19 cellular contexts compared by ENCODE assay signal in genomic region chr14:88164906-88165534, GRCh38.
DNase-seq lines count a peak whose midpoint lies in the region; ATAC-seq lines count a peak whose summit lies in the region.
"Had no signal": no experiment of that assay in that cellular context is flagged by ENCODE, and none has a peak within 500 bp of the region (broad histone marks: within the 10 kb centered on the region; RNA-seq: fewer than 3 reads in every experiment).

No MANE protein-coding gene starts in this region.

- H3K27me3 ChIP-seq in effector memory CD4-positive, alpha-beta T cell (replicated peaks; ENCODE audit: control insufficient read depth, insufficient read depth, low read length, poor library complexity, severe bottlenecking) = no peaks in the 10 kb centered on the region
- H3K27me3 ChIP-seq: vagina had no signal

- H3K4me1 ChIP-seq in effector memory CD4-positive, alpha-beta T cell (ENCODE audit: control insufficient read depth, insufficient read depth, low read length, poor library complexity, severe bottlenecking) = no peaks in the 10 kb centered on the region
- H3K4me1 ChIP-seq: vagina had no signal

- H3K9me3 ChIP-seq in effector memory CD4-positive, alpha-beta T cell (ENCODE audit: control insufficient read depth, low read length) = no peaks in the 10 kb centered on the region

- H3K27ac ChIP-seq in effector memory CD4-positive, alpha-beta T cell (ENCODE audit: insufficient read depth, low read length, poor library complexity, severe bottlenecking) = no peak overlapping the region
- H3K27ac ChIP-seq: KMS-11, vagina had no signal

- peaks cover 38% of the 10 kb centered on the region for H3K4me1 Mint-ChIP-seq in activated naive CD8-positive, alpha-beta T cell treated with anti-CD3 and anti-CD28 coated beads, Interleukin-2, amount 10 ng/mL, durations not matched to agents 7 days and 5 days
- peaks cover 20% of the 10 kb centered on the region for H3K4me1 Mint-ChIP-seq in activated naive CD8-positive, alpha-beta T cell treated with anti-CD3 and anti-CD28 coated beads for 36 hours
- H3K4me1 Mint-ChIP-seq in effector memory CD8-positive, alpha-beta T cell (ENCODE audit: low read depth in 2 of 2) = peaks cover 18 to 27% of the 10 kb centered on the region in 2 donors

- POLR2A ChIA-PET in activated naive CD8-positive, alpha-beta T cell treated with anti-CD3 and anti-CD28 coated beads, Interleukin-2, amount 10 ng/mL, durations not matched to agents 7 days and 5 days (lab: Charles Lee) = no interaction called here

- H3K27me3 Mint-ChIP-seq in activated naive CD8-positive, alpha-beta T cell treated with anti-CD3 and anti-CD28 coated beads, Interleukin-2, amount 10 ng/mL, durations not matched to agents 7 days and 5 days = peaks cover 8% of the 10 kb centered on the region
- peaks cover 3% of the 10 kb centered on the region for H3K27me3 Mint-ChIP-seq in activated naive CD8-positive, alpha-beta T cell treated with anti-CD3 and anti-CD28 coated beads for 36 hours
- H3K27me3 Mint-ChIP-seq in effector memory CD8-positive, alpha-beta T cell = peaks cover 11 to 13% of the 10 kb centered on the region in 2 donors

- H3K4me3 Mint-ChIP-seq in activated naive CD8-positive, alpha-beta T cell treated with anti-CD3 and anti-CD28 coated beads, Interleukin-2, amount 10 ng/mL, durations not matched to agents 7 days and 5 days = peak overlapping the region; percentile 34
- no peak overlapping the region for H3K4me3 Mint-ChIP-seq in activated naive CD8-positive, alpha-beta T cell treated with anti-CD3 and anti-CD28 coated beads for 36 hours
- H3K4me3 Mint-ChIP-seq in effector memory CD8-positive, alpha-beta T cell = peak overlapping the region in 1 of 2 donors; percentile 11
- H3K4me3 Mint-ChIP-seq: CD4-positive, alpha-beta T cell; HFFc6; memory B cell; naive thymus-derived CD8-positive, alpha-beta T cell had no signal

- DNase-seq in activated naive CD8-positive, alpha-beta T cell treated with anti-CD3 and anti-CD28 coated beads, Interleukin-2, amount 10 ng/mL, durations not matched to agents 7 days and 5 days = no peak
- no peak for DNase-seq in activated naive CD8-positive, alpha-beta T cell treated with anti-CD3 and anti-CD28 coated beads for 36 hours
- no peak for DNase-seq in effector memory CD8-positive, alpha-beta T cell
- no peak for DNase-seq in DMS79 treated with DMSO at 0.1 percent for 48 hours (lab: John Stamatoyannopoulos, UW)
- DNase-seq in nucleus accumbens (lab: John Stamatoyannopoulos, UW) = no peak
- DNase-seq in effector memory CD4-positive, alpha-beta T cell = no peak
- no peak for DNase-seq in pons (ENCODE audit: low spot score)
- DNase-seq: activated gamma-delta T cell; CD4-positive, alpha-beta T cell; EL; HFFc6; naive thymus-derived CD8-positive, alpha-beta T cell; NCI-H1105 treated with DMSO at 0.1 percent for 48 hours; NCI-H774; RPMI8226 had no signal

- ATAC-seq in activated naive CD8-positive, alpha-beta T cell treated with anti-CD3 and anti-CD28 coated beads, Interleukin-2, amount 10 ng/mL, durations not matched to agents 7 days and 5 days (ENCODE audit: low read depth) = no peak
- ATAC-seq in HG03565 (IDR thresholded peaks at IDR 0.05; ENCODE audit: unreplicated experiment) = peak; percentile 45
- no peak for ATAC-seq in effector memory CD8-positive, alpha-beta T cell (replicated peaks)

- no peak overlapping the region for H3K4me3 ChIP-seq in effector memory CD4-positive, alpha-beta T cell (ENCODE audit: insufficient read depth, low read depth, low read length, poor library complexity, severe bottlenecking)
- H3K4me3 ChIP-seq: vagina had no signal

- H3K36me3 ChIP-seq in effector memory CD4-positive, alpha-beta T cell (ENCODE audit: control insufficient read depth, insufficient read depth, low read length) = no peaks in the 10 kb centered on the region
- H3K36me3 ChIP-seq: vagina had no signal

- H3K36me3 Mint-ChIP-seq in activated naive CD8-positive, alpha-beta T cell treated with anti-CD3 and anti-CD28 coated beads, Interleukin-2, amount 10 ng/mL, durations not matched to agents 7 days and 5 days = peaks cover 5% of the 10 kb centered on the region
- H3K36me3 Mint-ChIP-seq in activated naive CD8-positive, alpha-beta T cell treated with anti-CD3 and anti-CD28 coated beads for 36 hours = no peaks in the 10 kb centered on the region
- H3K36me3 Mint-ChIP-seq in effector memory CD8-positive, alpha-beta T cell (ENCODE audit: insufficient read depth) = peaks cover 3% of the 10 kb centered on the region
- H3K36me3 Mint-ChIP-seq: memory B cell; naive thymus-derived CD8-positive, alpha-beta T cell had no signal

- peaks cover 4% of the 10 kb centered on the region for H3K9me3 Mint-ChIP-seq in activated naive CD8-positive, alpha-beta T cell treated with anti-CD3 and anti-CD28 coated beads, Interleukin-2, amount 10 ng/mL, durations not matched to agents 7 days and 5 days
- H3K9me3 Mint-ChIP-seq in activated naive CD8-positive, alpha-beta T cell treated with anti-CD3 and anti-CD28 coated beads for 36 hours = no peaks in the 10 kb centered on the region
- no peaks in the 10 kb centered on the region for H3K9me3 Mint-ChIP-seq in effector memory CD8-positive, alpha-beta T cell
- H3K9me3 Mint-ChIP-seq: CD4-positive, alpha-beta T cell; HFFc6 had no signal

- peak overlapping the region; percentile 43 for H3K27ac Mint-ChIP-seq in activated naive CD8-positive, alpha-beta T cell treated with anti-CD3 and anti-CD28 coated beads, Interleukin-2, amount 10 ng/mL, durations not matched to agents 7 days and 5 days
- H3K27ac Mint-ChIP-seq in activated naive CD8-positive, alpha-beta T cell treated with anti-CD3 and anti-CD28 coated beads for 36 hours = no peak overlapping the region
- peak overlapping the region; percentile 59 to 72 for H3K27ac Mint-ChIP-seq in effector memory CD8-positive, alpha-beta T cell
- H3K27ac Mint-ChIP-seq: CD4-positive, alpha-beta T cell; HFFc6; memory B cell had no signal
